8 cellular contexts compared by ENCODE assay signal in genomic region chr12:51922762-51923505, GRCh38. TPM values are rescaled to one million over a fixed set of nuclear protein-coding genes. Genes with fewer than 3 reads are reported as not detected.
DNase-seq lines count a peak whose midpoint lies in the region; ATAC-seq and TF ChIP-seq lines count a peak whose summit lies in the region.

No MANE protein-coding gene starts in this region.

- dilution Hi-C loops in mammary epithelial cell (cut with HindIII; ENCODE audit: low sequenced_read_pairs), result no loop called here

- H3K27me3 ChIP-seq in KMS-11 (ENCODE audit: insufficient read depth, low read depth) (no peaks in the 10 kb centered on the region), mammary epithelial cell (ENCODE audit: insufficient read depth, low read length) (no peaks in the 10 kb centered on the region), thyroid gland (no peaks in the 10 kb centered on the region), prostate gland (replicated peaks; ENCODE audit: insufficient read depth) (no peaks in the 10 kb centered on the region), foreskin keratinocyte (no peaks in the 10 kb centered on the region)

- H3K27ac ChIP-seq in KMS-11, result no peak overlapping the region
- no peak overlapping the region for H3K27ac ChIP-seq in mammary epithelial cell (ENCODE audit: insufficient read depth, low read depth, low read length)
- H3K27ac ChIP-seq in thyroid gland, result peak overlapping the region in 2 of 3 donors; percentile 52 to 68
- H3K27ac ChIP-seq in prostate gland, result no peak overlapping the region
- H3K27ac ChIP-seq in foreskin keratinocyte, result no peak overlapping the region

- TF ChIP-seq CTCF in KMS-11 (conservative IDR thresholded peaks at IDR 0.05; ENCODE audit: low read depth, low read length), result no peak
- TF ChIP-seq CTCF in mammary epithelial cell (conservative IDR thresholded peaks at IDR 0.05 in 1 of 2, IDR thresholded peaks at IDR 0.05 in 1 of 2; ENCODE audit: extremely low read depth in 1 of 2, insufficient read depth in 1 of 2, low read depth in 1 of 2, low read length in 2 of 2), result no peak
- TF ChIP-seq CTCF in lower leg skin (IDR thresholded peaks at IDR 0.05), result no peak
- no peak for TF ChIP-seq CTCF in thyroid gland (IDR thresholded peaks at IDR 0.05)
- TF ChIP-seq CTCF in prostate gland (IDR thresholded peaks at IDR 0.05), result no peak
- no peak for TF ChIP-seq CTCF in foreskin keratinocyte (conservative IDR thresholded peaks at IDR 0.05)

- H3K4me2 ChIP-seq in KMS-11 (peak overlapping the region; percentile 43; the same call in 1 of the 2 replicates), mammary epithelial cell (ENCODE audit: insufficient read depth, low read depth, low read length) (no peak overlapping the region)

- WGBS in mammary epithelial cell (ENCODE audit: low coverage, missing lambda C conversion rate), result 54% methylated on average over 16 of the region's 16 CpGs
- 33 to 43% methylated on average over 11 to 15 of the region's 16 CpGs for WGBS in lower leg skin, 2 donors
- WGBS in thyroid gland, 2 donors, result 47 to 51% methylated on average over 9 to 16 of the region's 16 CpGs
- WGBS in prostate gland, result 64% methylated on average over 16 of the region's 16 CpGs

- intact Hi-C loops in mammary epithelial cell (cut with micrococcal nuclease) (loop anchor here (1.0 kb wide), 2 partner anchors 28 to 502 kb away; no protein-coding TSS in a partner anchor), lower leg skin (cut with DNase I; ENCODE audit: low total_unique reads) (loop anchor here (5.0 kb wide), 1 partner anchor 59 kb away; no protein-coding TSS in a partner anchor), thyroid gland (cut with DNase I) (loop anchor here (10.0 kb wide), 1 partner anchor 62 kb away; no protein-coding TSS in a partner anchor), prostate gland (cut with DNase I) (no loop called here)

- H3K9me3 ChIP-seq in mammary epithelial cell (replicated peaks; ENCODE audit: insufficient read depth, low read length) (no peaks in the 10 kb centered on the region), thyroid gland (no peaks in the 10 kb centered on the region), prostate gland (no peaks in the 10 kb centered on the region)

- no peaks in the 10 kb centered on the region for H3K79me2 ChIP-seq in KMS-11 (ENCODE audit: insufficient read depth, low read depth)
- H3K79me2 ChIP-seq in mammary epithelial cell (ENCODE audit: insufficient read depth, low read length), result no peaks in the 10 kb centered on the region

- in situ Hi-C loops in mammary epithelial cell (cut with MboI; ENCODE audit: low sequenced_read_pairs in 2 of 2), result no loop called here

- no peak overlapping the region for H3K9ac ChIP-seq in KMS-11
- H3K9ac ChIP-seq in mammary epithelial cell (ENCODE audit: insufficient read depth, low read length), result no peak overlapping the region

- TF ChIP-seq POLR2A in lower leg skin (IDR thresholded peaks at IDR 0.05), result no peak
- no peak for TF ChIP-seq POLR2A in thyroid gland (IDR thresholded peaks at IDR 0.05)
- TF ChIP-seq POLR2A in prostate gland (IDR thresholded peaks at IDR 0.05), result no peak

- no peak overlapping the region for H3K4me3 ChIP-seq in KMS-11 (IDR thresholded peaks at IDR 0.05; ENCODE audit: insufficient read depth, low read depth, low read length)
- H3K4me3 ChIP-seq in mammary epithelial cell (replicated peaks in 1 of 3; ENCODE audit: insufficient read depth in 1 of 3, low read depth in 2 of 3, low read length in 3 of 3), result no peak overlapping the region
- no peak overlapping the region for H3K4me3 ChIP-seq in lower leg skin (ENCODE audit: low read depth, poor library complexity, severe bottlenecking)
- no peak overlapping the region for H3K4me3 ChIP-seq in thyroid gland (replicated peaks in 1 of 3)
- no peak overlapping the region for H3K4me3 ChIP-seq in prostate gland

- DNase-seq in mammary epithelial cell, result no peak
- peak; percentile 70 to 88 for DNase-seq in lower leg skin (ENCODE audit: low spot score in 2 of 2)
- peak; percentile 21 to 29 for DNase-seq in thyroid gland
- DNase-seq in prostate gland (ENCODE audit: low spot score), result no peak
- DNase-seq in activated CD4-positive, CD25-positive, alpha-beta regulatory T cell (lab: John Stamatoyannopoulos, UW), result no peak
- DNase-seq in foreskin keratinocyte, result no peak

- ATAC-seq in GM19023 (IDR thresholded peaks at IDR 0.05; ENCODE audit: unreplicated experiment) (no peak), foreskin keratinocyte (no peak)

- no TSS peak for BruUV-seq in mammary epithelial cell (replicated peaks; lab: Mats Ljungman, UMichigan)

- H2AFZ ChIP-seq in KMS-11 (ENCODE audit: low read depth), result peak overlapping the region; percentile 72; the same call in 1 of the 2 replicates
- H2AFZ ChIP-seq in mammary epithelial cell (ENCODE audit: low read depth, low read length), result peak overlapping the region; percentile 30

- no peaks in the 10 kb centered on the region for H4K20me1 ChIP-seq in KMS-11 (ENCODE audit: insufficient read depth)
- H4K20me1 ChIP-seq in mammary epithelial cell (ENCODE audit: insufficient read depth, low read length), result no peaks in the 10 kb centered on the region

- no peaks in the 10 kb centered on the region for H3K36me3 ChIP-seq in KMS-11 (ENCODE audit: insufficient read depth)
- no peaks in the 10 kb centered on the region for H3K36me3 ChIP-seq in mammary epithelial cell (ENCODE audit: insufficient read depth, low read length)
- no peaks in the 10 kb centered on the region for H3K36me3 ChIP-seq in thyroid gland
- H3K36me3 ChIP-seq in prostate gland, result no peaks in the 10 kb centered on the region

- CTCF ChIA-PET in mammary epithelial cell (lab: Charles Lee; ENCODE audit: low non-redundant PET), result no interaction called here

- H3K4me1 ChIP-seq in KMS-11 (ENCODE audit: low read depth, poor library complexity, severe bottlenecking) (no peaks in the 10 kb centered on the region), mammary epithelial cell (ENCODE audit: insufficient read depth, low read length) (no peaks in the 10 kb centered on the region), thyroid gland (peaks cover 11 to 20% of the 10 kb centered on the region in 2 donors), prostate gland (replicated peaks) (no peaks in the 10 kb centered on the region), foreskin keratinocyte (no peaks in the 10 kb centered on the region)

RNA-seq across cellular contexts. Expression of gene ACVRL1, which starts 15.6 kb away (rescaled TPM):
- total RNA-seq in mammary epithelial cell (under 1 TPM in 1 of 2 donors, not detected in 1; 0.33 TPM), lower leg skin (10 to 100 TPM; 12.9 to 99.8 (median 39.9) TPM), thyroid gland (100 to 1,000 TPM in 2 of 4 donors, 10 to 100 TPM in 2; 61.9 to 133 (median 84.2) TPM), prostate gland (10 to 100 TPM; 31.1 to 34.8 TPM), foreskin keratinocyte (not detected in 2 replicates)
- polyA plus RNA-seq in mammary epithelial cell (not detected), foreskin keratinocyte (0.03 and 0.04 TPM in 2 replicates)
- not detected for polyA minus RNA-seq in mammary epithelial cell

RNA-seq across cellular contexts. Expression of gene ACVR1B, which starts 28.6 kb away (rescaled TPM):
- total RNA-seq in mammary epithelial cell (10 to 100 TPM; 13.7 to 19.6 TPM), lower leg skin (10 to 100 TPM; 67.4 to 87.0 (median 80.5) TPM), thyroid gland (10 to 100 TPM; 13.7 to 19.9 (median 19.2) TPM), prostate gland (10 to 100 TPM; 39.6 to 43.3 TPM), foreskin keratinocyte (14.0 and 14.3 TPM in 2 replicates)
- polyA plus RNA-seq in mammary epithelial cell (10.8 TPM), foreskin keratinocyte (7.3 and 7.4 TPM in 2 replicates)
- 13.8 TPM for polyA minus RNA-seq in mammary epithelial cell

RNA-seq across cellular contexts. Expression of gene ANKRD33, which starts 35.0 kb away (rescaled TPM):
- total RNA-seq in mammary epithelial cell (not detected), lower leg skin (not detected), thyroid gland (not detected), prostate gland (not detected), foreskin keratinocyte (not detected in 2 replicates)
- polyA plus RNA-seq in mammary epithelial cell (not detected), foreskin keratinocyte (not detected in 2 replicates)
- not detected for polyA minus RNA-seq in mammary epithelial cell

Comparison
In these comparisons a context has a peak if more than half of its experiments do, and no peak if none do; other contexts are left out.
1. H3K27ac ChIP-seq: peak in thyroid gland (2 of 3); none in KMS-11 (single experiment), mammary epithelial cell (single experiment), prostate gland (0 of 2) and foreskin keratinocyte (single experiment).
2. DNase-seq: peak in lower leg skin (2 of 2) and thyroid gland (2 of 2); none in mammary epithelial cell (single experiment), prostate gland (single experiment), activated CD4-positive, CD25-positive, alpha-beta regulatory T cell (0 of 4) and foreskin keratinocyte (0 of 2).
3. RNA of gene ACVRL1, which starts 15.6 kb away (total RNA-seq): 61.9 to 133 TPM in thyroid gland, 12.9 to 99.8 TPM in lower leg skin and 31.1 to 34.8 TPM in prostate gland; 0.33 TPM in mammary epithelial cell and not detected in foreskin keratinocyte; every median in the first group is over 10 times any median in the second.